ENCODE assay signal across 9 cellular contexts in the genomic region with DNA sequence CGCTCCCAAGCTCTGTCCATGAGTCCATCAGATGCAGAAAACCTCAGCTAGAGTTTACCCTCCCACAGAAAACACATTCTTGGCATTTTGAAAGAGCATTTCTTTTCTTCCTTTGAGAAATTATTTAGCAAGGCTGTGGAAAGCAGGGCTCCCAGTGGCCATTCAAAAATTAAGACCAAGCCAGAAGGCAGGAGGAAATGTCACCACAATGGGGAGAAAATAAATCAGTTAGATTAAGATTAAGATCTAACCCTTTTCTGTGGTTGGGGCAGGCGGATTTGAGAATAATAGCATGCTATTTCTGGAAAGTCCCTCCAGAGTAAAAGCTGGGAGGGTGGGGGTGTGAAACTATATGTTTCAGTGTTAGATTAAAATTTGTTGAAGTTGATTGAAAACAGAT. TPM values are rescaled to one million over a fixed set of nuclear protein-coding genes. Genes with fewer than 3 reads are reported as not detected.
A peak's percentile ranks its signal among the peaks of the same experiment; 100 is the strongest.
DNase-seq lines count a peak whose midpoint lies in the region; ATAC-seq and TF ChIP-seq lines count a peak whose summit lies in the region.
"Had no signal": no experiment of that assay in that cellular context is flagged by ENCODE, and none has a peak within 500 bp of the region (broad histone marks: within the 10 kb centered on the region; RNA-seq: fewer than 3 reads in every experiment).

No MANE protein-coding gene starts in this region.

- TF ChIP-seq CTCF in HFFc6 (IDR thresholded peaks at IDR 0.05): no peak

- peak overlapping the region; percentile 72 for H3K4me3 Mint-ChIP-seq in activated T-helper 1 cell treated with anti-CD3 and anti-CD28 coated beads, Interleukin-12 subunit alpha, Interleukin-12 subunit beta, Interleukin-2, Interleukin-4 antibody, amounts not matched to agents 30 ng/mL and 10 ng/mL and 1 ng/mL, durations not matched to agents 14 hours and 24 hours and 36 hours
- peak overlapping the region in 6 of 8 donors; percentile 40 to 76 (median 60) for H3K4me3 Mint-ChIP-seq in naive B cell
- no peak overlapping the region for H3K4me3 Mint-ChIP-seq in HFFc6

- no peaks in the 10 kb centered on the region for H3K27me3 Mint-ChIP-seq in activated T-helper 1 cell treated with anti-CD3 and anti-CD28 coated beads, Interleukin-12 subunit alpha, Interleukin-12 subunit beta, Interleukin-2, Interleukin-4 antibody, amounts not matched to agents 30 ng/mL and 10 ng/mL and 1 ng/mL, durations not matched to agents 14 hours and 24 hours and 36 hours (ENCODE audit: insufficient read depth)
- H3K27me3 Mint-ChIP-seq in naive B cell (peaks cover 0 to 8% (median 6%) of the 10 kb centered on the region in 3 donors), HFFc6 (ENCODE audit: insufficient read depth) (peaks cover 7% of the 10 kb centered on the region)

- intact Hi-C loops in activated T-helper 1 cell treated with anti-CD3 and anti-CD28 coated beads, Interleukin-12 subunit alpha, Interleukin-12 subunit beta, Interleukin-2, Interleukin-4 antibody, amounts not matched to agents 30 ng/mL and 10 ng/mL and 1 ng/mL, durations not matched to agents 14 hours and 24 hours and 36 hours (cut with micrococcal nuclease): loop anchor here (1.0 to 5.0 kb wide), 4 partner anchors 8 to 1177 kb away; no protein-coding TSS in a partner anchor

- peaks cover 26% of the 10 kb centered on the region for H3K4me1 Mint-ChIP-seq in activated T-helper 1 cell treated with anti-CD3 and anti-CD28 coated beads, Interleukin-12 subunit alpha, Interleukin-12 subunit beta, Interleukin-2, Interleukin-4 antibody, amounts not matched to agents 30 ng/mL and 10 ng/mL and 1 ng/mL, durations not matched to agents 14 hours and 24 hours and 36 hours (ENCODE audit: low read depth)
- peaks cover 33 to 59% (median 38%) of the 10 kb centered on the region in 3 donors for H3K4me1 Mint-ChIP-seq in naive B cell
- H3K4me1 Mint-ChIP-seq in HFFc6 (ENCODE audit: low read depth): peaks cover 16% of the 10 kb centered on the region

- H3K27ac Mint-ChIP-seq in activated T-helper 1 cell treated with anti-CD3 and anti-CD28 coated beads, Interleukin-12 subunit alpha, Interleukin-12 subunit beta, Interleukin-2, Interleukin-4 antibody, amounts not matched to agents 30 ng/mL and 10 ng/mL and 1 ng/mL, durations not matched to agents 14 hours and 24 hours and 36 hours: peak overlapping the region; percentile 89
- peak overlapping the region in 3 of 6 donors; percentile 26 to 55 (median 47) for H3K27ac Mint-ChIP-seq in naive B cell
- H3K27ac Mint-ChIP-seq in HFFc6: no peak overlapping the region

- DNase-seq in EL: peak; percentile 27
- DNase-seq in activated T-helper 1 cell treated with anti-CD3 and anti-CD28 coated beads, Interleukin-12 subunit alpha, Interleukin-12 subunit beta, Interleukin-2, Interleukin-4 antibody, amounts not matched to agents 30 ng/mL and 10 ng/mL and 1 ng/mL, durations not matched to agents 14 hours and 24 hours and 36 hours (ENCODE audit: low spot score): peak; percentile 45
- DNase-seq in naive B cell: peak; percentile 23
- no peak for DNase-seq in HFFc6
- no peak for DNase-seq in NCI-H1436 treated with DMSO at 0.1 percent for 48 hours (lab: John Stamatoyannopoulos, UW)
- DNase-seq: testis had no signal

- peaks cover 44% of the 10 kb centered on the region for H3K36me3 Mint-ChIP-seq in activated T-helper 1 cell treated with anti-CD3 and anti-CD28 coated beads, Interleukin-12 subunit alpha, Interleukin-12 subunit beta, Interleukin-2, Interleukin-4 antibody, amounts not matched to agents 30 ng/mL and 10 ng/mL and 1 ng/mL, durations not matched to agents 14 hours and 24 hours and 36 hours (ENCODE audit: low read depth)
- H3K36me3 Mint-ChIP-seq in naive B cell: peaks cover 0 to 11% of the 10 kb centered on the region in 2 donors
- no peaks in the 10 kb centered on the region for H3K36me3 Mint-ChIP-seq in HFFc6 (ENCODE audit: low read depth)

- peaks cover 15% of the 10 kb centered on the region for H3K9me3 Mint-ChIP-seq in activated T-helper 1 cell treated with anti-CD3 and anti-CD28 coated beads, Interleukin-12 subunit alpha, Interleukin-12 subunit beta, Interleukin-2, Interleukin-4 antibody, amounts not matched to agents 30 ng/mL and 10 ng/mL and 1 ng/mL, durations not matched to agents 14 hours and 24 hours and 36 hours
- peaks cover 0 to 13% (median 3%) of the 10 kb centered on the region in 7 donors for H3K9me3 Mint-ChIP-seq in naive B cell
- no peaks in the 10 kb centered on the region for H3K9me3 Mint-ChIP-seq in HFFc6

- peak; percentile 43 for ATAC-seq in HG02884 (IDR thresholded peaks at IDR 0.05; ENCODE audit: unreplicated experiment)
- ATAC-seq in naive B cell (ENCODE audit: low read depth in 2 of 2): peak; percentile 81
- ATAC-seq in HG03045 (IDR thresholded peaks at IDR 0.05; ENCODE audit: unreplicated experiment): no peak
- ATAC-seq in GM19397 (IDR thresholded peaks at IDR 0.05; ENCODE audit: unreplicated experiment): no peak

RNA-seq across cellular contexts. Expression of a gene that starts 20.2 kb away (rescaled TPM):
- 57.4 and 59.5 TPM in 2 replicates for total RNA-seq in activated T-helper 1 cell treated with anti-CD3 and anti-CD28 coated beads, Interleukin-12 subunit alpha, Interleukin-12 subunit beta, Interleukin-2, Interleukin-4 antibody, amounts not matched to agents 30 ng/mL and 10 ng/mL and 1 ng/mL, durations not matched to agents 14 hours and 24 hours and 36 hours
- 10 to 100 TPM in 5 of 6 donors, 1 to 10 TPM in 1; 9.8 to 20.7 (median 12.5) TPM for polyA plus RNA-seq in naive B cell (ENCODE audit: low read depth in 6 of 6)
- 1 to 10 TPM; 1.7 to 2.7 (median 2.2) TPM for total RNA-seq in HFFc6 (2021; fragmentation: NEBNext Ultra II Directional; extraction: Animal tissue kit (Norgen Biotek cat#: 25700))

Comparison
In these comparisons a context has a peak if more than half of its experiments do, and no peak if none do; other contexts are left out.
1. DNase-seq: peak in EL (single experiment), activated T-helper 1 cell treated with anti-CD3 and anti-CD28 coated beads, Interleukin-12 subunit alpha, Interleukin-12 subunit beta, Interleukin-2, Interleukin-4 antibody, amounts not matched to agents 30 ng/mL and 10 ng/mL and 1 ng/mL, durations not matched to agents 14 hours and 24 hours and 36 hours (single experiment) and naive B cell (single experiment); none in HFFc6 (single experiment) and NCI-H1436 treated with DMSO at 0.1 percent for 48 hours (single experiment).
2. ATAC-seq: peak in HG02884 (single experiment) and naive B cell (2 of 2); none in HG03045 (single experiment) and GM19397 (single experiment).
3. RNA of a gene that starts 20.2 kb away (total RNA-seq): 57.4 to 59.5 TPM in activated T-helper 1 cell treated with anti-CD3 and anti-CD28 coated beads, Interleukin-12 subunit alpha, Interleukin-12 subunit beta, Interleukin-2, Interleukin-4 antibody, amounts not matched to agents 30 ng/mL and 10 ng/mL and 1 ng/mL, durations not matched to agents 14 hours and 24 hours and 36 hours; 1.7 to 2.7 TPM in HFFc6; every median in the first group is over 10 times any median in the second.